Comparison of ENCODE assay signal across 14 cellular contexts in the genomic region with DNA sequence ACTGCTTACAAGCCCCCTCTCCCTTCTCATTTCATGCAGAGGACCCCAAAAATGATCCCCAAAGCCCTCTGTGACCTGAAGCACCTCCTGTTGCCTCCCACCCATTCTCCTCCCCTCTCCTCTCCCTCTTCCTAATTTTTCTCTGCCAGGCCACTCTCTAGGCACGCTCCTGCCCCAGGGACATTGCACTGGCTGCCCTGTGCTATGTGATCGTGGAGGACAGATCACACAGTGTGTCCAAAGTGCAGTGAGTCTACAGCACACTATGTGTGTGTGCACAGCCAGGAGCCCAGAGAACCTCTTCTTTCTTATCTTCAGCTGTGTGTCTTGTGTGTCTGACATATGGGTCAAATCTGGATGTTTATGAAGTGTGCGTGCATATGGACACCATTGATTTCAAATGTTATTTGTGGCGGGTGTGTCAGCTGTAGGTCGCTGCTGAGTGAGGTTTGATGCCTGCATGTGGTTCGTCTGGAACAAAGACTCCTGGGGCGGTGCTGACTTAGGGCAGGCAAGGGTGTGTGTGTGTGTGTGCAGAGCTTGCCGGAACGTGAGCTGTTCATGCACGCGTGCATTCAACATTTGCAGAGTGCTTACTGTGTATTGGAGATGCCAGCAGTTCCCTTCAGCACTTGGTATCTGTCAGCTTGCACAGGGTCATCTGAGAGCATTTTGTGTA. TPM values are rescaled to one million over a fixed set of nuclear protein-coding genes. Genes with fewer than 3 reads are reported as not detected.
DNase-seq lines count a peak whose midpoint lies in the region; ATAC-seq and TF ChIP-seq lines count a peak whose summit lies in the region.
"Had no signal": no experiment of that assay in that cellular context is flagged by ENCODE, and none has a peak within 500 bp of the region (broad histone marks: within the 10 kb centered on the region; RNA-seq: fewer than 3 reads in every experiment).

No MANE protein-coding gene starts in this region.

- H3K9ac ChIP-seq in GM23248 = no peak overlapping the region

- H3K4me1 ChIP-seq in GM23248 (ENCODE audit: insufficient read depth) (no peaks in the 10 kb centered on the region), osteoblast (ENCODE audit: insufficient read depth, low read length) (peaks cover 7% of the 10 kb centered on the region), Peyer's patch (peaks cover 0 to 30% (median 9%) of the 10 kb centered on the region in 4 donors)

- WGBS in GM23248 (ENCODE audit: low coverage in 1 of 2, low lambda C conversion rate in 2 of 2, missing lambda C conversion rate in 2 of 2), 2 experiments = 15% methylated on average over 11 of the region's 11 CpGs

- no peak for ATAC-seq in SK-N-SH treated with all-trans-retinoic acid at 6 μM for 48 hours
- ATAC-seq: left cardiac atrium had no signal

- H3K9me2 ChIP-seq in GM23248 (ENCODE audit: insufficient read depth) = no peaks in the 10 kb centered on the region

- peak; percentile 61 for DNase-seq in GM23248
- DNase-seq in NCI-H146 treated with DMSO at 0.1 percent for 48 hours (lab: John Stamatoyannopoulos, UW; ENCODE audit: unreplicated experiment) = peak; percentile 75
- DNase-seq in epithelial cell of esophagus (ENCODE audit: low read depth) = peak; percentile 65
- peak; percentile 69 for DNase-seq in osteoblast (ENCODE audit: insufficient read length, low spot score, missing footprints)
- no peak for DNase-seq in Peyer's patch
- DNase-seq in H7 = no peak
- DNase-seq: activated CD4-positive, alpha-beta T cell treated with anti-CD3 and anti-CD28 coated beads for 1 hour; activated naive CD8-positive, alpha-beta T cell treated with anti-CD3 and anti-CD28 coated beads, Interleukin-2, amount 10 ng/mL, durations not matched to agents 7 days and 5 days; CD4-positive, CD25-positive, alpha-beta regulatory T cell; GDM1; left cardiac atrium had no signal

- H2AFZ ChIP-seq in GM23248 = no peak overlapping the region
- H2AFZ ChIP-seq in osteoblast (ENCODE audit: low read length) = no peak overlapping the region
- H2AFZ ChIP-seq: hepatocyte had no signal

- H3K27ac ChIP-seq in GM23248 (no peak overlapping the region), osteoblast (ENCODE audit: low read depth, low read length) (no peak overlapping the region), Peyer's patch (peak overlapping the region in 1 of 4 donors; percentile 86)
- H3K27ac ChIP-seq: hepatocyte had no signal

- TF ChIP-seq CTCF in epithelial cell of esophagus (IDR thresholded peaks at IDR 0.05; ENCODE audit: insufficient read depth, low read depth, low read length, missing control alignments) (no peak), osteoblast (IDR thresholded peaks at IDR 0.05; ENCODE audit: extremely low read depth, low read depth, low read length) (no peak), Peyer's patch (IDR thresholded peaks at IDR 0.05) (no peak)

- H3K36me3 ChIP-seq in GM23248 (ENCODE audit: low read depth) = no peaks in the 10 kb centered on the region
- no peaks in the 10 kb centered on the region for H3K36me3 ChIP-seq in osteoblast (ENCODE audit: insufficient read depth, low read length)
- no peaks in the 10 kb centered on the region for H3K36me3 ChIP-seq in Peyer's patch
- H3K36me3 ChIP-seq in H7 (replicated peaks; ENCODE audit: control insufficient read depth, insufficient read depth, low read length) = no peaks in the 10 kb centered on the region

- H3K4me3 ChIP-seq in GM23248 (no peak overlapping the region), epithelial cell of esophagus (ENCODE audit: low read length) (no peak overlapping the region), osteoblast (ENCODE audit: insufficient read depth, low read length) (no peak overlapping the region), Peyer's patch (no peak overlapping the region), H7 (ENCODE audit: insufficient read depth, low read depth, low read length) (no peak overlapping the region)
- H3K4me3 ChIP-seq: hepatocyte had no signal

- no peaks in the 10 kb centered on the region for H3K79me2 ChIP-seq in GM23248 (ENCODE audit: insufficient read depth)
- peaks cover 26% of the 10 kb centered on the region for H3K79me2 ChIP-seq in osteoblast (ENCODE audit: insufficient read depth, low read length)

- H3K27me3 ChIP-seq in GM23248 (replicated peaks; ENCODE audit: insufficient read depth) = no peaks in the 10 kb centered on the region
- H3K27me3 ChIP-seq in osteoblast (ENCODE audit: insufficient read depth, low read length) = no peaks in the 10 kb centered on the region
- H3K27me3 ChIP-seq in Peyer's patch = no peaks in the 10 kb centered on the region
- H3K27me3 ChIP-seq in H7 (ENCODE audit: control insufficient read depth, insufficient read depth, low read length) = peaks cover 2% of the 10 kb centered on the region; the same call in 1 of the 2 replicates
- H3K27me3 ChIP-seq: hepatocyte had no signal

- H4K20me1 ChIP-seq in GM23248 (ENCODE audit: insufficient read depth) = no peaks in the 10 kb centered on the region
- peaks cover 2% of the 10 kb centered on the region for H4K20me1 ChIP-seq in osteoblast (ENCODE audit: insufficient read depth, low read length)

- TF ChIP-seq POLR2A in Peyer's patch (IDR thresholded peaks at IDR 0.05) = no peak

- H3K4me2 ChIP-seq in GM23248 (ENCODE audit: unreplicated experiment) (no peak overlapping the region), osteoblast (ENCODE audit: insufficient read depth, low read length) (no peak overlapping the region)
- H3K4me2 ChIP-seq: hepatocyte had no signal

- H3K9me3 ChIP-seq in GM23248 (ENCODE audit: low read depth) = no peaks in the 10 kb centered on the region
- H3K9me3 ChIP-seq in osteoblast (ENCODE audit: low read depth, low read length) = no peaks in the 10 kb centered on the region
- H3K9me3 ChIP-seq in Peyer's patch = no peaks in the 10 kb centered on the region

- in situ Hi-C loops in GM23248 (cut with MboI) = no loop called here

- H3F3A ChIP-seq in GM23248 (ENCODE audit: insufficient read depth) = no peaks in the 10 kb centered on the region

TF ChIP-seq in SK-N-SH treated with all-trans-retinoic acid at 6 μM for 48 hours, 23 proteins besides CTCF, POLR2A, EP300 and RAD21 (continues in another document):
- no peak for TF ChIP-seq ZNF8 (CRISPR knock-in tag; IDR thresholded peaks at IDR 0.05)
- TF ChIP-seq ZFP30 (CRISPR knock-in tag; IDR thresholded peaks at IDR 0.05) = no peak
- no peak for TF ChIP-seq ZNF70 (CRISPR knock-in tag; IDR thresholded peaks at IDR 0.05)
- TF ChIP-seq SNAI2 (CRISPR knock-in tag; IDR thresholded peaks at IDR 0.05) = no peak
- TF ChIP-seq, protein P1, sequence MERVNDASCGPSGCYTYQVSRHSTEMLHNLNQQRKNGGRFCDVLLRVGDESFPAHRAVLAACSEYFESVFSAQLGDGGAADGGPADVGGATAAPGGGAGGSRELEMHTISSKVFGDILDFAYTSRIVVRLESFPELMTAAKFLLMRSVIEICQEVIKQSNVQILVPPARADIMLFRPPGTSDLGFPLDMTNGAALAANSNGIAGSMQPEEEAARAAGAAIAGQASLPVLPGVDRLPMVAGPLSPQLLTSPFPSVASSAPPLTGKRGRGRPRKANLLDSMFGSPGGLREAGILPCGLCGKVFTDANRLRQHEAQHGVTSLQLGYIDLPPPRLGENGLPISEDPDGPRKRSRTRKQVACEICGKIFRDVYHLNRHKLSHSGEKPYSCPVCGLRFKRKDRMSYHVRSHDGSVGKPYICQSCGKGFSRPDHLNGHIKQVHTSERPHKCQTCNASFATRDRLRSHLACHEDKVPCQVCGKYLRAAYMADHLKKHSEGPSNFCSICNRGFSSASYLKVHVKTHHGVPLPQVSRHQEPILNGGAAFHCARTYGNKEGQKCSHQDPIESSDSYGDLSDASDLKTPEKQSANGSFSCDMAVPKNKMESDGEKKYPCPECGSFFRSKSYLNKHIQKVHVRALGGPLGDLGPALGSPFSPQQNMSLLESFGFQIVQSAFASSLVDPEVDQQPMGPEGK (CRISPR knock-in tag; IDR thresholded peaks at IDR 0.05; ENCODE audit: borderline replicate concordance) = no peak
- no peak for TF ChIP-seq ARNTL (CRISPR knock-in tag; IDR thresholded peaks at IDR 0.05; ENCODE audit: borderline replicate concordance, low read depth)
- no peak for TF ChIP-seq CSDC2 (CRISPR knock-in tag; IDR thresholded peaks at IDR 0.05)

RNA-seq across cellular contexts. Expression of gene KLHL26, which starts 2.1 kb away (rescaled TPM):
- total RNA-seq in GM23248 (2014; rRNA removed; shearing (Covaris generic)) = 5.7 and 6.4 TPM in 2 replicates
- 2.8 and 2.9 TPM in 2 replicates for polyA plus RNA-seq in GM23248 (2016; fragmentation: Nextera tagmentation; extraction: Ambion mirVana)
- total RNA-seq in osteoblast (5.1 and 5.3 TPM in 2 replicates), Peyer's patch (10 to 100 TPM in 2 of 4 donors, 1 to 10 TPM in 2; 9.9 to 16.0 (median 10.9) TPM)
- total RNA-seq in H7 (2014; rRNA removed; shearing (Covaris generic)) = 7.1 and 11.7 TPM in 2 replicates

RNA-seq across cellular contexts. Expression of gene TMEM59L, which starts 22.1 kb away (rescaled TPM):
- 0.13 and 0.97 TPM in 2 replicates for total RNA-seq in GM23248 (2014; rRNA removed; shearing (Covaris generic))
- polyA plus RNA-seq in GM23248 (2016; fragmentation: Nextera tagmentation; extraction: Ambion mirVana) = 2.1 and 3.4 TPM in 2 replicates
- 0.36 and 2.1 TPM in 2 replicates for total RNA-seq in osteoblast
- total RNA-seq in Peyer's patch = 1 to 10 TPM in 2 of 4 donors, under 1 TPM in 1, not detected in 1; 0.70 to 2.0 (median 1.7) TPM
- total RNA-seq in H7 (2014; rRNA removed; shearing (Covaris generic)) = 1.8 and 3.5 TPM in 2 replicates
- total RNA-seq: CD4-positive, CD25-positive, alpha-beta regulatory T cell had no signal
- polyA plus RNA-seq: CD4-positive, CD25-positive, alpha-beta regulatory T cell had no signal

RNA-seq across cellular contexts. Expression of gene CRLF1, which starts 28.2 kb away (rescaled TPM):
- 40.0 and 59.2 TPM in 2 replicates for total RNA-seq in GM23248 (2014; rRNA removed; shearing (Covaris generic))
- polyA plus RNA-seq in GM23248 (2016; fragmentation: Nextera tagmentation; extraction: Ambion mirVana) = 8.6 and 9.9 TPM in 2 replicates
- total RNA-seq in osteoblast (6.9 and 15.9 TPM in 2 replicates), Peyer's patch (10 to 100 TPM in 3 of 4 donors, 1 to 10 TPM in 1; 4.0 to 28.9 (median 23.3) TPM)
- total RNA-seq in H7 (2014; rRNA removed; shearing (Covaris generic)) = 47.4 and 52.8 TPM in 2 replicates
- total RNA-seq: activated naive CD8-positive, alpha-beta T cell treated with anti-CD3 and anti-CD28 coated beads, Interleukin-2, amount 10 ng/mL, durations not matched to agents 7 days and 5 days; CD4-positive, CD25-positive, alpha-beta regulatory T cell; T-helper 1 cell treated with Interleukin-12 subunit alpha and Interleukin-12 subunit beta and Interleukin-4 antibody, amounts not matched to agents 30 ng/mL and 1 ng/mL, for 36 hours had no signal

RNA-seq across cellular contexts. Expression of gene REX1BD, which starts 46.2 kb away (rescaled TPM):
- total RNA-seq in GM23248 (2014; rRNA removed; shearing (Covaris generic)) = 79.9 and 133 TPM in 2 replicates
- 103 and 105 TPM in 2 replicates for polyA plus RNA-seq in GM23248 (2016; fragmentation: Nextera tagmentation; extraction: Ambion mirVana)
- total RNA-seq in osteoblast (27.7 and 29.7 TPM in 2 replicates), Peyer's patch (10 to 100 TPM; 68.1 to 76.3 (median 72.2) TPM)
- total RNA-seq in H7 (2014; rRNA removed; shearing (Covaris generic)) = 117 TPM in 2 replicates

RNA-seq across cellular contexts. Expression of gene CRTC1, which starts 48.7 kb away (rescaled TPM):
- total RNA-seq in GM23248 (2014; rRNA removed; shearing (Covaris generic)) = 1.2 and 1.4 TPM in 2 replicates
- 4.0 and 5.1 TPM in 2 replicates for polyA plus RNA-seq in GM23248 (2016; fragmentation: Nextera tagmentation; extraction: Ambion mirVana)
- total RNA-seq in osteoblast (3.8 and 4.0 TPM in 2 replicates), Peyer's patch (10 to 100 TPM in 2 of 4 donors, 1 to 10 TPM in 2; 5.1 to 21.5 (median 9.4) TPM)
- total RNA-seq in H7 (2014; rRNA removed; shearing (Covaris generic)) = 3.7 and 6.1 TPM in 2 replicates

Comparison
In these comparisons a context has a peak if more than half of its experiments do, and no peak if none do; other contexts are left out.
1. DNase-seq: peak in GM23248 (single experiment), NCI-H146 treated with DMSO at 0.1 percent for 48 hours (single experiment), epithelial cell of esophagus (single experiment) and osteoblast (single experiment); none in Peyer's patch (0 of 3) and H7 (single experiment).